Comparison of ENCODE assay signal across 17 cellular contexts in genomic region chr6:16657768-16658167, GRCh38.
A peak's percentile ranks its signal among the peaks of the same experiment; 100 is the strongest.
DNase-seq lines count a peak whose midpoint lies in the region; ATAC-seq, FAIRE-seq and TF ChIP-seq lines count a peak whose summit lies in the region.
"Had no signal": no experiment of that assay in that cellular context is flagged by ENCODE, and none has a peak within 500 bp of the region (broad histone marks: within the 10 kb centered on the region; RNA-seq: fewer than 3 reads in every experiment).

No MANE protein-coding gene starts in this region.

- peaks cover 66% of the 10 kb centered on the region for H3K4me1 Mint-ChIP-seq in CD4-positive, alpha-beta T cell (ENCODE audit: low read depth)
- H3K4me1 Mint-ChIP-seq in activated CD8-positive, alpha-beta T cell treated with anti-CD3 and anti-CD28 coated beads for 36 hours (ENCODE audit: low read depth) = peaks cover 78% of the 10 kb centered on the region

- no peaks in the 10 kb centered on the region for H3K9me3 ChIP-seq in CD4-positive, alpha-beta T cell (ENCODE audit: control insufficient read depth, low read length)
- peaks cover 2% of the 10 kb centered on the region; the same call in 1 of the 2 replicates for H3K9me3 ChIP-seq in HEK293 (ENCODE audit: control insufficient read depth, insufficient read depth, low read depth, low read length)
- H3K9me3 ChIP-seq: colonic mucosa had no signal

- H3K27me3 Mint-ChIP-seq in CD4-positive, alpha-beta T cell = no peaks in the 10 kb centered on the region
- no peaks in the 10 kb centered on the region for H3K27me3 Mint-ChIP-seq in activated CD8-positive, alpha-beta T cell treated with anti-CD3 and anti-CD28 coated beads for 36 hours

- no peak for ATAC-seq in CD4-positive, alpha-beta T cell (ENCODE audit: poor library complexity)
- peak; percentile 60 for ATAC-seq in activated CD8-positive, alpha-beta T cell treated with anti-CD3 and anti-CD28 coated beads for 36 hours
- ATAC-seq in GM18498 (IDR thresholded peaks at IDR 0.05; ENCODE audit: unreplicated experiment) = no peak

- POLR2A ChIA-PET in CD4-positive, alpha-beta T cell (lab: Charles Lee) = interaction anchor here (0.7 to 2.6 kb wide), 7 partner anchors 11 to 104 kb away, joined by 3 to 20 read pairs (median 3); partner anchors contain the start of gene ATXN1
- POLR2A ChIA-PET in HEK293 (lab: Yijun Ruan, JAX) = no interaction called here
- POLR2A ChIA-PET in activated CD8-positive, alpha-beta T cell treated with anti-CD3 and anti-CD28 coated beads for 36 hours (lab: Charles Lee) = interaction anchor here (1.0 to 6.5 kb wide), 9 partner anchors 30 to 174 kb away, joined by 3 to 41 read pairs (median 4); partner anchors contain the start of gene ATXN1

- peaks cover 3 to 13% of the 10 kb centered on the region in 2 experiments for H3K36me3 ChIP-seq in HEK293 (ENCODE audit: control insufficient read depth in 2 of 2, insufficient read depth in 1 of 2, low read length in 2 of 2)
- H3K36me3 ChIP-seq: colonic mucosa had no signal

- peaks cover 3% of the 10 kb centered on the region for H3K9me3 Mint-ChIP-seq in CD4-positive, alpha-beta T cell
- H3K9me3 Mint-ChIP-seq in activated CD8-positive, alpha-beta T cell treated with anti-CD3 and anti-CD28 coated beads for 36 hours = peaks cover 10% of the 10 kb centered on the region

- no peak overlapping the region for H3K27ac ChIP-seq in CD4-positive, alpha-beta T cell (ENCODE audit: low read depth, low read length)
- no peak overlapping the region for H3K27ac ChIP-seq in HEK293 (ENCODE audit: extremely low read depth, low read depth, low read length)
- H3K27ac ChIP-seq: BLaER1 treated with 17β-estradiol and CSF1 and Interleukin-3, amounts not matched to agents 10 nM and 100 nM; colonic mucosa; parathyroid adenoma; stomach; VCaP had no signal

- H3K4me3 ChIP-seq in HEK293 (ENCODE audit: low read depth, low read length) = no peak overlapping the region
- H3K4me3 ChIP-seq: BLaER1 treated with 17β-estradiol and CSF1 and Interleukin-3, amounts not matched to agents 10 nM and 100 nM; colonic mucosa; stomach had no signal

- TF ChIP-seq CTCF in CD4-positive, alpha-beta T cell (IDR thresholded peaks at IDR 0.05) = no peak
- TF ChIP-seq CTCF in HEK293 (tag by site-specific recombination; IDR thresholded peaks at IDR 0.05) = no peak
- no peak for TF ChIP-seq CTCF in activated CD8-positive, alpha-beta T cell treated with anti-CD3 and anti-CD28 coated beads for 36 hours (IDR thresholded peaks at IDR 0.05)

- no peak for DNase-seq in CD4-positive, alpha-beta T cell
- DNase-seq in GM18507 (ENCODE audit: extremely low spot score, insufficient read length, low read depth) (no peak), C1 segment of cervical spinal cord (lab: John Stamatoyannopoulos, UW) (no peak), SW480 (ENCODE audit: low spot score) (no peak), iPS-NIHi7 (ENCODE audit: extremely low spot score) (no peak)
- peak; percentile 12 for DNase-seq in activated CD8-positive, alpha-beta T cell treated with anti-CD3 and anti-CD28 coated beads for 36 hours
- DNase-seq: colonic mucosa, mesenchymal stem cell, NCI-H1436, NCI-H748 treated with DMSO at 0.1 percent for 48 hours, Right ventricle myocardium superior, stomach had no signal

- peak overlapping the region; percentile 69 for H3K4me3 Mint-ChIP-seq in CD4-positive, alpha-beta T cell
- H3K4me3 Mint-ChIP-seq in activated CD8-positive, alpha-beta T cell treated with anti-CD3 and anti-CD28 coated beads for 36 hours = peak overlapping the region; percentile 42

- intact Hi-C loops in CD4-positive, alpha-beta T cell (cut with DNase I, micrococcal nuclease) = loop anchor here in 1 of 2 experiments (5.0 kb wide), 1 partner anchor 40 kb away; no protein-coding TSS in a partner anchor
- intact Hi-C loops in activated CD8-positive, alpha-beta T cell treated with anti-CD3 and anti-CD28 coated beads for 36 hours (cut with micrococcal nuclease) = loop anchor here (2.0 to 10.0 kb wide), 5 partner anchors 40 to 173 kb away; no protein-coding TSS in a partner anchor

- peaks cover 43% of the 10 kb centered on the region for H3K36me3 Mint-ChIP-seq in CD4-positive, alpha-beta T cell (ENCODE audit: low read depth)
- H3K36me3 Mint-ChIP-seq in activated CD8-positive, alpha-beta T cell treated with anti-CD3 and anti-CD28 coated beads for 36 hours (ENCODE audit: low read depth) = peaks cover 52% of the 10 kb centered on the region

- peak; percentile 36 for FAIRE-seq in GM18507 (lab: Jason Lieb, UNC)

- no peaks in the 10 kb centered on the region for H3K27me3 ChIP-seq in CD4-positive, alpha-beta T cell (ENCODE audit: control insufficient read depth, insufficient read depth, low read length)
- H3K27me3 ChIP-seq: BLaER1 treated with 17β-estradiol and CSF1 and Interleukin-3, amounts not matched to agents 10 nM and 100 nM; colonic mucosa; stomach had no signal

- peaks cover 15% of the 10 kb centered on the region for H3K4me1 ChIP-seq in HEK293 (ENCODE audit: control insufficient read depth, insufficient read depth, low read length)
- H3K4me1 ChIP-seq: colonic mucosa had no signal

- CTCF ChIA-PET in CD4-positive, alpha-beta T cell (lab: Charles Lee) = interaction anchor here (2.1 kb wide), 1 partner anchor 105 kb away, joined by 7 read pairs; no protein-coding TSS in a partner anchor
- CTCF ChIA-PET in HEK293 (lab: Yijun Ruan, JAX) = interaction anchor here (0.8 to 2.1 kb wide), 4 partner anchors 26 to 105 kb away, joined by 3 to 7 read pairs (median 3); no protein-coding TSS in a partner anchor
- CTCF ChIA-PET in activated CD8-positive, alpha-beta T cell treated with anti-CD3 and anti-CD28 coated beads for 36 hours (lab: Charles Lee) = interaction anchor here (0.7 to 3.0 kb wide), 11 partner anchors 9 to 326 kb away, joined by 3 to 31 read pairs (median 6); partner anchors contain the start of gene ATXN1

- peak overlapping the region; percentile 78 for H3K27ac Mint-ChIP-seq in CD4-positive, alpha-beta T cell
- H3K27ac Mint-ChIP-seq in activated CD8-positive, alpha-beta T cell treated with anti-CD3 and anti-CD28 coated beads for 36 hours = peak overlapping the region; percentile 88

TF ChIP-seq in HEK293, 187 proteins besides CTCF, POLR2A, EP300 and RAD21:
- peak; percentile 59 for TF ChIP-seq EGR2 (tag by site-specific recombination; IDR thresholded peaks at IDR 0.05; ENCODE audit: low read depth)
- no peak for TF ChIP-seq ZNF404 (tag by site-specific recombination; IDR thresholded peaks at IDR 0.05)
- TF ChIP-seq ZNF529 (tag by site-specific recombination; IDR thresholded peaks at IDR 0.05; ENCODE audit: insufficient replicate concordance) = no peak
- TF ChIP-seq ZFHX2 (tag by site-specific recombination; conservative IDR thresholded peaks at IDR 0.05) = peak; percentile 38
- no peak for TF ChIP-seq ZNF157 (tag by site-specific recombination; IDR thresholded peaks at IDR 0.05)
- TF ChIP-seq ZNF155 (tag by site-specific recombination; IDR thresholded peaks at IDR 0.05) = no peak
- TF ChIP-seq ZFP3 (tag by site-specific recombination; IDR thresholded peaks at IDR 0.05; ENCODE audit: low read depth) = no peak
- no peak for TF ChIP-seq ZNF585B (tag by site-specific recombination; IDR thresholded peaks at IDR 0.05)
TF ChIP-seq in HEK293: peak in this region for 2.
